Comparison of ENCODE assay signal across 9 cellular contexts in genomic region chr7:101952355-101953247, GRCh38.
A peak's percentile ranks its signal among the peaks of the same experiment; 100 is the strongest.
DNase-seq lines count a peak whose midpoint lies in the region; TF ChIP-seq lines count a peak whose summit lies in the region.
"Had no signal": no experiment of that assay in that cellular context is flagged by ENCODE, and none has a peak within 500 bp of the region (broad histone marks: within the 10 kb centered on the region; RNA-seq: fewer than 3 reads in every experiment).

No MANE protein-coding gene starts in this region.

- DNase-seq in CD14-positive monocyte (ENCODE audit: low spot score) (peak; percentile 67), MV-4-11 (lab: John Stamatoyannopoulos, UW) (peak; percentile 67), dermis microvascular lymphatic vessel endothelial cell (ENCODE audit: low read depth in 2 of 2) (peak; percentile 87 to 93), non-pigmented ciliary epithelial cell (ENCODE audit: low read depth) (peak; percentile 61), SW 1271 (lab: John Stamatoyannopoulos, UW) (no peak), NCI-H187 (lab: John Stamatoyannopoulos, UW) (no peak), NCI-H1048 (lab: John Stamatoyannopoulos, UW) (no peak)
- no peak for DNase-seq in effector CD8-positive, alpha-beta T cell (lab: John Stamatoyannopoulos, UW)
- DNase-seq: NCI-H1436 had no signal

- H3K27me3 Mint-ChIP-seq in CD14-positive monocyte (ENCODE audit: low read depth in 3 of 3), result no peaks in the 10 kb centered on the region

- H3K4me3 Mint-ChIP-seq in CD14-positive monocyte, result no peak overlapping the region

- TF ChIP-seq CTCF in CD14-positive monocyte (IDR thresholded peaks at IDR 0.05), result no peak

- H3K27ac Mint-ChIP-seq in CD14-positive monocyte, result peak overlapping the region; percentile 70 to 88 (median 79)

- no peaks in the 10 kb centered on the region for H3K9me3 Mint-ChIP-seq in CD14-positive monocyte

- intact Hi-C loops in CD14-positive monocyte (cut with micrococcal nuclease), result loop anchor here in 1 of 2 donors (10.0 kb wide), 1 partner anchor 88 kb away; no protein-coding TSS in a partner anchor

- peaks cover 2 to 17% of the 10 kb centered on the region in 2 donors for H3K36me3 Mint-ChIP-seq in CD14-positive monocyte

- peaks cover 28% of the 10 kb centered on the region for H3K4me1 Mint-ChIP-seq in CD14-positive monocyte

Comparison
In these comparisons a context has a peak if more than half of its experiments do, and no peak if none do; other contexts are left out.
1. DNase-seq: peak in CD14-positive monocyte (single experiment), MV-4-11 (single experiment), dermis microvascular lymphatic vessel endothelial cell (2 of 2) and non-pigmented ciliary epithelial cell (single experiment); none in SW 1271 (0 of 2), NCI-H187 (0 of 2), effector CD8-positive, alpha-beta T cell (single experiment) and NCI-H1048 (single experiment).